ENCODE assay signal across 1 cellular context in the genomic region with DNA sequence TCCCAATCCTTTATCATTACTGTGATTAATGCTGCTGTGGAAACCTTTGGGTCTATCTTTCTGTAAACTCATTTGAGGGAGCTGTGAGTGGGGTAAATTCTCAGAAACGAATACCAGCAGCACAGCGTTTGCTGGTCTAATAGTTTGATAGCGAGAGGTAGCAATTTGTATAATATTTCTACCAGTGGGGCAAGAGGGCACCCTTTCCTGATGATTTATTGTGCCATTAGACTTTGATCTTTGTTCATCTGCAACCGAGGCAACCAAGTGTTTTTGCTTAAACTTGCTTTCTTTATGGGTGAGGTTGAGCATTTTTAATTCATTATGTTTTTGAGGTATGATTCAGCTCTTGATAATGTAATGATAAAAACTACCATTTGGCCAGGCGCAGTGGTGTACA.
A peak's percentile ranks its signal among the peaks of the same experiment; 100 is the strongest.
TF ChIP-seq lines count a peak whose summit lies in the region.

No MANE protein-coding gene starts in this region.

TF ChIP-seq in K562, 482 proteins besides CTCF, POLR2A, EP300 and RAD21 (continued from another document):
- TF ChIP-seq, protein P1, sequence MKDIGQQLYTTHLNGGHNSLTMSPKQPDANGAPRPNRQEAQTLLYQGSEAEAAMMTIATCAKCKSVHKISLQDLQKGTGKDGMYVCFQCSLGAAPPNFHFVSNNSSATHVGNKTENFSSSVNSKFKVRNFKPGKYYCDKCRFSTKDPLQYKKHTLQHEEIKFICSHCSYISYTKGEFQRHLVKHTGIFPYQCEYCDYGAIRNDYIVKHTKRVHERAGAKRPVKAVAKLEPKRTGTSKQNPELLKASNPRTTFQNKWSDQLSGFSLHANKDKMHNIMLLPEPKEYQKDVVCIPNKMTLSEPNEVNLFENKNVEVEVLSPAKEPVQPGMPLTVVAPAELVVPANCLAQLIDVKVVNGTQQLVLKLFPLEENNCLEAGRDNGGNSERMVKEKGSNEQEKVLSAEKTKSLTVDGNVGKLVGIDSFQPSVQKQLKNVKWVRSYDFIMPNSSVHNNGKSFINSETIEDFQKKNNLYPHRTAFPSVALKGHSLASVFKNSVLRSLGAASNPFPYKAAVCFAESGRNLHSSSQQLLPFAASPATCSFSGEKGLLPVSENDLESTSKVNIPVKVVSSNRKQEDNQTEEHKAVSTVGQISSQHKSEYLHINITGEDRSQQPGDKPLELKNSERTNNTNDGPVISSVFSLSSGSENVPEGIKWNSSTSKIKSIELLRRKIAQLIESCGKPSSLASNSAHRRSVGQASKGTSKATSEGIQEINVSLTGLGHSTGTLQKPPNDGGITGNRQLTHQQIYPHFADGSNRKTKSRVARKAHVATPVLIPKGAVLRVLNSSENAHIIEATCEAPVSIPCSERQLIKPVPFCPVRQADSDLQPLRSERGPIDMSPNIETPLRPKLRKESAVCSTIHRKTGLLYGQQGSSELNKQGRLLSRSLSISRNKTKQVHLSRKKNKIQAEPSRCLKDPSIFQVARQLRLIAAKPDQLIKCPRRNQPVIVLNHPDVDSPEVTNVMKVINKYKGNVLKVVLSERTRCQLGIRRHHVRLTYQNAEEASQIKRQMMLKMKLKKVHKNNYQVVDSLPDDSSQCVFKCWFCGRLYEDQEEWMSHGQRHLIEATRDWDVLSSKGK (CRISPR knock-in tag; IDR thresholded peaks at IDR 0.05), result no peak
- TF ChIP-seq BMI1 (IDR thresholded peaks at IDR 0.05; ENCODE audit: low read length), result 0 out of 2 replicates have a peak, but pooled peaks have one; percentile 54
- peak; percentile 80 for TF ChIP-seq CBX8 (IDR thresholded peaks at IDR 0.05; ENCODE audit: borderline replicate concordance, extremely low read depth, low read depth, low read length, poor library complexity, severe bottlenecking)
- TF ChIP-seq ESRRB (CRISPR knock-in tag; IDR thresholded peaks at IDR 0.05; ENCODE audit: borderline replicate concordance), result no peak
- peak; percentile 44 for TF ChIP-seq ZFP36 (IDR thresholded peaks at IDR 0.05; ENCODE audit: low read depth, low read length, partially characterized antibody)
TF ChIP-seq in K562: peak in this region for 3.
